ENCODE assay signal across 24 cellular contexts in the genomic region with DNA sequence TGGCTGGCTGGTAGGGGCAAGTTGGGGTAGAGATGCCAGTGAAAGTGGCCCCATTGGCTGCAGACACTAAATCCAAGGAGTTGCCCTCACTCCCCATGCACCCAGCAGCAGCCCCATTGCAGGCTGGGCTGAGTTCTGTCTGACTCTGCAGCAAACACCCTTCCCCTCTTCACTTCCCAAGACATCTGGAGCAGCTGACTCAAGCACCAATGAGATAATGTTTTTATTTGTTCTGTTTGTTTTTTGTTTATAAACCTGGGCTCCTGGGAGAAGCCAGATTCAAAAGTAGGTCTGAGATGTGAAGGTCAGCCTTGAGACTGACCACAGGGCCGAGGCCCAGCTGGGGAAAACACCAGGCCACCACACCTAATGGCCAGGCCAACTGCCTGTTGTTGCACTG.
DNase-seq lines count a peak whose midpoint lies in the region; ATAC-seq and TF ChIP-seq lines count a peak whose summit lies in the region.
"Had no signal": no experiment of that assay in that cellular context is flagged by ENCODE, and none has a peak within 500 bp of the region (broad histone marks: within the 10 kb centered on the region; RNA-seq: fewer than 3 reads in every experiment).

No MANE protein-coding gene starts in this region.

- H3K4me1 ChIP-seq in testis, result peaks cover 16% of the 10 kb centered on the region
- peaks cover 17% of the 10 kb centered on the region for H3K4me1 ChIP-seq in foreskin keratinocyte
- H3K4me1 ChIP-seq: BLaER1, HAP-1 had no signal

- no peaks in the 10 kb centered on the region for H3K36me3 ChIP-seq in testis (ENCODE audit: low read depth, missing control alignments)
- H3K36me3 ChIP-seq: BLaER1, HAP-1 had no signal

- H3K4me3 ChIP-seq in fibroblast of villous mesenchyme (ENCODE audit: low read depth, low read length), result no peak overlapping the region
- H3K4me3 ChIP-seq in testis, result no peak overlapping the region
- H3K4me3 ChIP-seq: BLaER1, GM23338, HAP-1 had no signal

- no peaks in the 10 kb centered on the region for H3K9me3 ChIP-seq in testis
- H3K9me3 ChIP-seq: HAP-1 had no signal

- WGBS in testis, 2 donors, result 50 to 58% methylated on average over 1 of the region's 1 CpG

- intact Hi-C loops in dendritic cell treated with granulocyte-macrophage colony-stimulating factor and Interleukin-4, amounts not matched to agents 40 ng/mL and 50 ng/mL, for 4 days (cut with micrococcal nuclease), result no loop called here
- intact Hi-C loops in testis (cut with DNase I; ENCODE audit: low total_unique reads), result no loop called here
- intact Hi-C loops in posterior vena cava (cut with DNase I), result no loop called here

- peak overlapping the region; percentile 56 for H3K27ac Mint-ChIP-seq in dendritic cell treated with granulocyte-macrophage colony-stimulating factor and Interleukin-4, amounts not matched to agents 40 ng/mL and 50 ng/mL, for 4 days
- H3K27ac Mint-ChIP-seq: CD4-positive, CD25-positive, alpha-beta regulatory T cell; GM23338 had no signal

- peaks cover 27% of the 10 kb centered on the region for H3K4me1 Mint-ChIP-seq in dendritic cell treated with granulocyte-macrophage colony-stimulating factor and Interleukin-4, amounts not matched to agents 40 ng/mL and 50 ng/mL, for 4 days (ENCODE audit: low read depth)
- H3K4me1 Mint-ChIP-seq: CD4-positive, CD25-positive, alpha-beta regulatory T cell; GM23338 had no signal

- TF ChIP-seq CTCF in fibroblast of villous mesenchyme (IDR thresholded peaks at IDR 0.05; ENCODE audit: insufficient read depth, low read depth, low read length) (no peak), testis (IDR thresholded peaks at IDR 0.05) (no peak), foreskin keratinocyte (conservative IDR thresholded peaks at IDR 0.05) (no peak)

- no peak overlapping the region for H3K27ac ChIP-seq in testis
- no peak overlapping the region for H3K27ac ChIP-seq in foreskin keratinocyte
- H3K27ac ChIP-seq: BLaER1, HL-60, RWPE1 had no signal

- no peak overlapping the region for H3K4me3 Mint-ChIP-seq in dendritic cell treated with granulocyte-macrophage colony-stimulating factor and Interleukin-4, amounts not matched to agents 40 ng/mL and 50 ng/mL, for 4 days
- H3K4me3 Mint-ChIP-seq: CD4-positive, CD25-positive, alpha-beta regulatory T cell; GM23338 had no signal

- DNase-seq in HCEC 1CT, result peak; percentile 14
- DNase-seq in fibroblast of villous mesenchyme (ENCODE audit: low read depth), result peak; percentile 85
- peak; percentile 27 for DNase-seq in testis
- DNase-seq in posterior vena cava (ENCODE audit: low spot score), result no peak
- no peak for DNase-seq in foreskin keratinocyte
- DNase-seq: CD4-positive, CD25-positive, alpha-beta regulatory T cell; DMS153; DND-41; NCI-H1092; NCI-H1417 treated with DMSO at 0.1 percent for 48 hours; NCI-H1694 treated with DMSO at 0.1 percent for 48 hours; NCI-H2081; NCI-H2171; NCI-H226; NCI-H510A; NCI-H69; SHP77 had no signal

- no peak for TF ChIP-seq POLR2A in testis (IDR thresholded peaks at IDR 0.05)

- peaks cover 22% of the 10 kb centered on the region for H3K9me3 Mint-ChIP-seq in dendritic cell treated with granulocyte-macrophage colony-stimulating factor and Interleukin-4, amounts not matched to agents 40 ng/mL and 50 ng/mL, for 4 days

- H3K27me3 ChIP-seq in testis (no peaks in the 10 kb centered on the region), foreskin keratinocyte (no peaks in the 10 kb centered on the region)
- H3K27me3 ChIP-seq: BLaER1 had no signal

- ATAC-seq in foreskin keratinocyte, result no peak
- ATAC-seq in HG03457 (IDR thresholded peaks at IDR 0.05; ENCODE audit: unreplicated experiment), result no peak
- ATAC-seq: GM23338 had no signal

- peaks cover 17% of the 10 kb centered on the region for H3K27me3 Mint-ChIP-seq in dendritic cell treated with granulocyte-macrophage colony-stimulating factor and Interleukin-4, amounts not matched to agents 40 ng/mL and 50 ng/mL, for 4 days
- H3K27me3 Mint-ChIP-seq: CD4-positive, CD25-positive, alpha-beta regulatory T cell had no signal

- H3K36me3 Mint-ChIP-seq in dendritic cell treated with granulocyte-macrophage colony-stimulating factor and Interleukin-4, amounts not matched to agents 40 ng/mL and 50 ng/mL, for 4 days (ENCODE audit: low read depth), result peaks cover 20% of the 10 kb centered on the region
- H3K36me3 Mint-ChIP-seq: CD4-positive, CD25-positive, alpha-beta regulatory T cell had no signal

Comparison
In these comparisons a context has a peak if more than half of its experiments do, and no peak if none do; other contexts are left out.
1. DNase-seq: peak in HCEC 1CT (single experiment), fibroblast of villous mesenchyme (single experiment) and testis (single experiment); none in posterior vena cava (single experiment) and foreskin keratinocyte (0 of 2).